ENCODE assay signal across 17 cellular contexts in genomic region chr2:21301871-21302433, GRCh38.
DNase-seq lines count a peak whose midpoint lies in the region; ATAC-seq and TF ChIP-seq lines count a peak whose summit lies in the region.
"Had no signal": no experiment of that assay in that cellular context is flagged by ENCODE, and none has a peak within 500 bp of the region (broad histone marks: within the 10 kb centered on the region; RNA-seq: fewer than 3 reads in every experiment).

No MANE protein-coding gene starts in this region.

- no peak overlapping the region for H4K8ac ChIP-seq in trophoblast cell (ENCODE audit: low read depth, low read length)

- no peak overlapping the region for H3K14ac ChIP-seq in trophoblast cell (ENCODE audit: low read length)

- no peak overlapping the region for H2AK5ac ChIP-seq in trophoblast cell (ENCODE audit: low read length)

- no peak overlapping the region for H2BK120ac ChIP-seq in trophoblast cell (ENCODE audit: insufficient read depth, low read length, poor library complexity)

- H3F3A ChIP-seq in SK-N-SH (replicated peaks; ENCODE audit: insufficient read depth): no peaks in the 10 kb centered on the region

- no peaks in the 10 kb centered on the region for H3K79me2 ChIP-seq in SK-N-SH (ENCODE audit: insufficient read depth)
- H3K79me2 ChIP-seq in trophoblast cell (ENCODE audit: control insufficient read depth, insufficient read depth, low read length, poor library complexity): no peaks in the 10 kb centered on the region

- H4K20me1 ChIP-seq in SK-N-SH (ENCODE audit: insufficient read depth): no peaks in the 10 kb centered on the region
- H4K20me1 ChIP-seq: BLaER1 had no signal

- DNase-seq in Right ventricle myocardium inferior (ENCODE audit: missing footprints) (no peak), left ventricle myocardium inferior (no peak), SK-N-SH (no peak), left cardiac atrium (no peak), trophoblast cell (peak; percentile 14 to 73), tibial artery (no peak)
- DNase-seq: 8988T; CD4-positive, alpha-beta memory T cell; DMS153; DMS79 treated with DMSO at 0.1 percent for 48 hours; GF-D8; HFFc6 had no signal

- no peak overlapping the region for H4K12ac ChIP-seq in trophoblast cell (ENCODE audit: low read depth, low read length)

- TF ChIP-seq CTCF in left ventricle myocardium inferior (IDR thresholded peaks at IDR 0.05; ENCODE audit: borderline replicate concordance): no peak
- no peak for TF ChIP-seq CTCF in SK-N-SH (IDR thresholded peaks at IDR 0.05)
- TF ChIP-seq CTCF in tibial artery (IDR thresholded peaks at IDR 0.05): no peak

- WGBS in SK-N-SH (ENCODE audit: low lambda C conversion rate): 5% methylated on average over 1 of the region's 1 CpG
- no CpG with 5 or more reads among the region's 1 CpG for WGBS in trophoblast cell (ENCODE audit: extremely low coverage, insufficient coverage, insufficient read length)

- H3K9me3 ChIP-seq in left ventricle myocardium inferior (replicated peaks): no peaks in the 10 kb centered on the region
- H3K9me3 ChIP-seq in SK-N-SH: no peaks in the 10 kb centered on the region
- H3K9me3 ChIP-seq in trophoblast cell (ENCODE audit: insufficient read depth, low read depth, low read length): no peaks in the 10 kb centered on the region
- no peaks in the 10 kb centered on the region for H3K9me3 ChIP-seq in tibial artery
- H3K9me3 ChIP-seq: BLaER1 had no signal

- H3K36me3 ChIP-seq in left ventricle myocardium inferior (no peaks in the 10 kb centered on the region), SK-N-SH (replicated peaks in 1 of 2; ENCODE audit: control insufficient read depth in 1 of 2, insufficient read depth in 2 of 2, low read length in 1 of 2) (no peaks in the 10 kb centered on the region), trophoblast cell (ENCODE audit: control insufficient read depth in 1 of 2, insufficient read depth in 2 of 2, low read length in 2 of 2) (no peaks in the 10 kb centered on the region), tibial artery (no peaks in the 10 kb centered on the region)
- H3K36me3 ChIP-seq: BLaER1 had no signal

- no peak overlapping the region for H2BK12ac ChIP-seq in trophoblast cell (ENCODE audit: low read length)

- H3K27ac ChIP-seq in left ventricle myocardium inferior (replicated peaks) (no peak overlapping the region), SK-N-SH (ENCODE audit: low read depth in 2 of 2, low read length in 1 of 2) (peak overlapping the region in 1 of 2 experiments; percentile 34; a peak in 2 of 4 replicates), trophoblast cell (ENCODE audit: low read depth, low read length) (no peak overlapping the region), tibial artery (no peak overlapping the region)
- H3K27ac ChIP-seq: BLaER1 had no signal

- peak; percentile 85 for ATAC-seq in Right ventricle myocardium inferior
- ATAC-seq in left cardiac atrium: peak; percentile 88 to 90
- ATAC-seq in HG03175 (IDR thresholded peaks at IDR 0.05; ENCODE audit: unreplicated experiment): no peak
- no peak for ATAC-seq in HG02938 (IDR thresholded peaks at IDR 0.05; ENCODE audit: unreplicated experiment)
- ATAC-seq: GM23338, HCT116 had no signal

- no peak overlapping the region for H2AFZ ChIP-seq in SK-N-SH (ENCODE audit: low read depth)
- no peak overlapping the region for H2AFZ ChIP-seq in trophoblast cell (ENCODE audit: insufficient read depth, low read length, poor library complexity)
- H2AFZ ChIP-seq: GM23338 had no signal

- H3K23ac ChIP-seq in trophoblast cell (ENCODE audit: low read length): no peak overlapping the region

- no peak for TF ChIP-seq RAD21 in SK-N-SH (IDR thresholded peaks at IDR 0.05; ENCODE audit: low read length)

- no peak for TF ChIP-seq EP300 in SK-N-SH (IDR thresholded peaks at IDR 0.05; ENCODE audit: borderline replicate concordance in 1 of 2, low read depth in 1 of 2, low read length in 1 of 2)

- H3K79me1 ChIP-seq in trophoblast cell (ENCODE audit: low read length): peaks cover 2% of the 10 kb centered on the region

- H3K4ac ChIP-seq in trophoblast cell (ENCODE audit: low read depth, low read length): no peak overlapping the region

- POLR2A ChIA-PET in SK-N-SH (lab: Yijun Ruan, JAX): no interaction called here

- no peak overlapping the region for H2BK5ac ChIP-seq in trophoblast cell (ENCODE audit: low read depth, low read length, poor library complexity)

- H3K9me2 ChIP-seq in SK-N-SH: no peaks in the 10 kb centered on the region

- H3K4me3 ChIP-seq in left ventricle myocardium inferior: no peak overlapping the region
- H3K4me3 ChIP-seq in SK-N-SH (ENCODE audit: low read depth in 2 of 2, low read length in 1 of 2): no peak overlapping the region
- H3K4me3 ChIP-seq in trophoblast cell (ENCODE audit: low read depth, low read length): no peak overlapping the region
- H3K4me3 ChIP-seq in tibial artery: no peak overlapping the region
- H3K4me3 ChIP-seq: BLaER1, GM23338 had no signal

- H3K4me1 ChIP-seq in left ventricle myocardium inferior: peaks cover 14% of the 10 kb centered on the region
- peaks cover 0 to 20% of the 10 kb centered on the region in 2 experiments; a peak in 2 of 4 replicates for H3K4me1 ChIP-seq in SK-N-SH (ENCODE audit: control insufficient read depth in 1 of 2, insufficient read depth in 2 of 2, low read depth in 1 of 2, low read length in 1 of 2)
- H3K4me1 ChIP-seq in trophoblast cell (ENCODE audit: control insufficient read depth in 1 of 2, insufficient read depth in 2 of 2, low read length in 2 of 2): no peaks in the 10 kb centered on the region
- no peaks in the 10 kb centered on the region for H3K4me1 ChIP-seq in tibial artery
- H3K4me1 ChIP-seq: BLaER1 had no signal

- no peak overlapping the region for H3K18ac ChIP-seq in trophoblast cell (ENCODE audit: low read length)

- no peak overlapping the region for H3K4me2 ChIP-seq in SK-N-SH
- no peak overlapping the region for H3K4me2 ChIP-seq in trophoblast cell (ENCODE audit: low read length)
- H3K4me2 ChIP-seq: BLaER1, GM23338 had no signal

- H3K9ac ChIP-seq in SK-N-SH: no peak overlapping the region
- H3K9ac ChIP-seq in trophoblast cell (ENCODE audit: low read length): no peak overlapping the region
- H3K9ac ChIP-seq: BLaER1 had no signal

- H3K27me3 ChIP-seq in left ventricle myocardium inferior (ENCODE audit: low read depth): no peaks in the 10 kb centered on the region
- no peaks in the 10 kb centered on the region for H3K27me3 ChIP-seq in SK-N-SH (ENCODE audit: insufficient read depth)
- H3K27me3 ChIP-seq in trophoblast cell (ENCODE audit: insufficient read depth, low read length): no peaks in the 10 kb centered on the region
- H3K27me3 ChIP-seq in tibial artery: no peaks in the 10 kb centered on the region
- H3K27me3 ChIP-seq: BLaER1 had no signal

- CTCF ChIA-PET in SK-N-SH (lab: Yijun Ruan, JAX): interaction anchor here (1.0 to 2.1 kb wide), 7 partner anchors 9 to 101 kb away, joined by 3 to 15 read pairs (median 3); no protein-coding TSS in a partner anchor

- no peak overlapping the region for H4K91ac ChIP-seq in trophoblast cell (ENCODE audit: low read depth, low read length)

- intact Hi-C loops in Right ventricle myocardium inferior (cut with DNase I) (no loop called here), left ventricle myocardium inferior (cut with micrococcal nuclease) (no loop called here), left cardiac atrium (cut with DNase I) (loop anchor here in 1 of 2 donors (5.0 kb wide), 1 partner anchor 105 kb away; no protein-coding TSS in a partner anchor), tibial artery (cut with DNase I; ENCODE audit: low total_unique reads) (no loop called here)

TF ChIP-seq in SK-N-SH, 30 proteins besides CTCF, POLR2A, EP300 and RAD21:
- no peak for TF ChIP-seq TCF12 (IDR thresholded peaks at IDR 0.05)
- TF ChIP-seq RCOR1 (IDR thresholded peaks at IDR 0.05; ENCODE audit: low read length): no peak; the same call in 1 of the 2 replicates
- TF ChIP-seq GATA2 (CRISPR knock-in tag; IDR thresholded peaks at IDR 0.05): peak; percentile 43; the same call in 1 of the 2 replicates
- no peak for TF ChIP-seq FOSL2 (IDR thresholded peaks at IDR 0.05; ENCODE audit: borderline replicate concordance, low read depth)
- peak; percentile 36; the same call in 1 of the 2 replicates for TF ChIP-seq MXI1 (IDR thresholded peaks at IDR 0.05; ENCODE audit: low read depth, low read length)
- no peak for TF ChIP-seq USF2 (IDR thresholded peaks at IDR 0.05; ENCODE audit: borderline replicate concordance, low read depth, low read length)
- TF ChIP-seq USF1 (IDR thresholded peaks at IDR 0.05; ENCODE audit: borderline replicate concordance, low read depth): no peak
- TF ChIP-seq ELF1 (IDR thresholded peaks at IDR 0.05): no peak
- no peak for TF ChIP-seq GABPA (IDR thresholded peaks at IDR 0.05; ENCODE audit: low read depth)
- no peak for TF ChIP-seq NRF1 (IDR thresholded peaks at IDR 0.05; ENCODE audit: low read depth, low read length)

Comparison
In these comparisons a context has a peak if more than half of its experiments do, and no peak if none do; other contexts are left out.
1. ATAC-seq: peak in Right ventricle myocardium inferior (single experiment) and left cardiac atrium (2 of 2); none in HG03175 (single experiment) and HG02938 (single experiment).
2. DNase-seq: peak in trophoblast cell (2 of 2); none in Right ventricle myocardium inferior (single experiment), left ventricle myocardium inferior (single experiment), SK-N-SH (single experiment), left cardiac atrium (single experiment) and tibial artery (0 of 2).